In genomic region chr1:37480125-37480466, GRCh38 we compare ENCODE assay signal across 2 cellular contexts.
TF ChIP-seq lines count a peak whose summit lies in the region.

No MANE protein-coding gene starts in this region.

TF ChIP-seq in SK-N-SH, 30 proteins besides CTCF, POLR2A, EP300 and RAD21 (continued from another document):
- TF ChIP-seq MEF2A (IDR thresholded peaks at IDR 0.05; ENCODE audit: borderline replicate concordance, low read depth) (no peak), ZBTB33 (IDR thresholded peaks at IDR 0.05; ENCODE audit: borderline replicate concordance, low read depth) (no peak), SMC3 (IDR thresholded peaks at IDR 0.05; ENCODE audit: low read depth, low read length) (no peak), TEAD4 (IDR thresholded peaks at IDR 0.05; ENCODE audit: borderline replicate concordance, insufficient read depth) (no peak), REST (IDR thresholded peaks at IDR 0.05; ENCODE audit: low read depth, low read length) (no peak), MAX (IDR thresholded peaks at IDR 0.05; ENCODE audit: low read depth) (no peak), CHD2 (IDR thresholded peaks at IDR 0.05; ENCODE audit: low read length, partially characterized antibody) (no peak), NFIC (IDR thresholded peaks at IDR 0.05; ENCODE audit: borderline replicate concordance) (no peak), YY1 (IDR thresholded peaks at IDR 0.05; ENCODE audit: low read depth) (no peak), SIN3A (IDR thresholded peaks at IDR 0.05; ENCODE audit: borderline replicate concordance, low read depth, low read length) (no peak), FOXM1 (IDR thresholded peaks at IDR 0.05; ENCODE audit: low read depth) (no peak), RCOR1 (IDR thresholded peaks at IDR 0.05; ENCODE audit: low read length) (no peak), MXI1 (IDR thresholded peaks at IDR 0.05; ENCODE audit: low read depth, low read length) (no peak)

TF ChIP-seq in SK-N-SH treated with all-trans-retinoic acid at 6 μM for 48 hours, 23 proteins besides CTCF, POLR2A, EP300 and RAD21 (continued from another document):
- TF ChIP-seq CSRNP3 (CRISPR knock-in tag; IDR thresholded peaks at IDR 0.05) (no peak), CREB5 (CRISPR knock-in tag; IDR thresholded peaks at IDR 0.05; ENCODE audit: low read depth) (no peak), ZFP3 (CRISPR knock-in tag; IDR thresholded peaks at IDR 0.05) (no peak), RARB (CRISPR knock-in tag; IDR thresholded peaks at IDR 0.05) (no peak), ZNF8 (CRISPR knock-in tag; IDR thresholded peaks at IDR 0.05) (no peak), ZFP30 (CRISPR knock-in tag; IDR thresholded peaks at IDR 0.05) (no peak), ZC3H10 (CRISPR knock-in tag; IDR thresholded peaks at IDR 0.05) (no peak), OSR1 (CRISPR knock-in tag; IDR thresholded peaks at IDR 0.05) (no peak), POU6F1 (CRISPR knock-in tag; IDR thresholded peaks at IDR 0.05; ENCODE audit: borderline replicate concordance, low read depth) (no peak), TOX (CRISPR knock-in tag; IDR thresholded peaks at IDR 0.05; ENCODE audit: borderline replicate concordance) (no peak), CSDC2 (CRISPR knock-in tag; IDR thresholded peaks at IDR 0.05) (no peak), PATZ1 (CRISPR knock-in tag; IDR thresholded peaks at IDR 0.05; ENCODE audit: borderline replicate concordance) (no peak), GLIS3 (CRISPR knock-in tag; IDR thresholded peaks at IDR 0.05) (no peak), ARNTL (CRISPR knock-in tag; IDR thresholded peaks at IDR 0.05; ENCODE audit: borderline replicate concordance, low read depth) (no peak), ESRRG (CRISPR knock-in tag; IDR thresholded peaks at IDR 0.05) (no peak), TCF4 (CRISPR knock-in tag; IDR thresholded peaks at IDR 0.05; ENCODE audit: borderline replicate concordance) (no peak), ZNF70 (CRISPR knock-in tag; IDR thresholded peaks at IDR 0.05) (no peak)
